ENCODE assay signal across 1 cellular context in the genomic region with DNA sequence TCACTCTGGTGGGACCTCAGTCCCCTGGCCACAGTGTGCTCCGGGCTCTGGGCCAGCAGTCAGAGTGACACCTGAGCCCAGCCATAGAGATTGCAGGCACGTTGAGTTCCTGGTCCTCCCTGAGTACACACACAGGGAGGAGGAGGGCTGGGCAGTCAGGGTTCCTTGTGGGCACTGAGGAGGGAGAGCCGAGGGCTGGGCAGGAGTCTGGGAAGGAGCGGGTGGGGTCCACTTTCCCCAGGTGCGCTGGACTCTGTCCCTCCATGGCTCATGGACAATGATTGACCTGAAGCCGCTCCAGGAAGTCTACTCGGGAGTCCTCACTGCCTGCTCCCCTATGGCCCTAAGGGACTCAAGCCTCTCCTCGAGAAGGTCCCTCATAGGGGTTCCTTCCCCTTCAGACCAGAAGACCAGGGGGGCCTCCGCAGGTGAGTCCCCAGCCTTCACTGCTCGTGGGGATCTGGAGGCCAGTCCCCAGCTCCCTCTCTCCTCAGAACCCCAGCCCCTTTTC.
A peak's percentile ranks its signal among the peaks of the same experiment; 100 is the strongest.
TF ChIP-seq lines count a peak whose summit lies in the region.

No MANE protein-coding gene starts in this region.

TF ChIP-seq in HepG2, 621 proteins besides CTCF, POLR2A, EP300 and RAD21 (continued from another document and continues in another):
- TF ChIP-seq, protein P1, sequence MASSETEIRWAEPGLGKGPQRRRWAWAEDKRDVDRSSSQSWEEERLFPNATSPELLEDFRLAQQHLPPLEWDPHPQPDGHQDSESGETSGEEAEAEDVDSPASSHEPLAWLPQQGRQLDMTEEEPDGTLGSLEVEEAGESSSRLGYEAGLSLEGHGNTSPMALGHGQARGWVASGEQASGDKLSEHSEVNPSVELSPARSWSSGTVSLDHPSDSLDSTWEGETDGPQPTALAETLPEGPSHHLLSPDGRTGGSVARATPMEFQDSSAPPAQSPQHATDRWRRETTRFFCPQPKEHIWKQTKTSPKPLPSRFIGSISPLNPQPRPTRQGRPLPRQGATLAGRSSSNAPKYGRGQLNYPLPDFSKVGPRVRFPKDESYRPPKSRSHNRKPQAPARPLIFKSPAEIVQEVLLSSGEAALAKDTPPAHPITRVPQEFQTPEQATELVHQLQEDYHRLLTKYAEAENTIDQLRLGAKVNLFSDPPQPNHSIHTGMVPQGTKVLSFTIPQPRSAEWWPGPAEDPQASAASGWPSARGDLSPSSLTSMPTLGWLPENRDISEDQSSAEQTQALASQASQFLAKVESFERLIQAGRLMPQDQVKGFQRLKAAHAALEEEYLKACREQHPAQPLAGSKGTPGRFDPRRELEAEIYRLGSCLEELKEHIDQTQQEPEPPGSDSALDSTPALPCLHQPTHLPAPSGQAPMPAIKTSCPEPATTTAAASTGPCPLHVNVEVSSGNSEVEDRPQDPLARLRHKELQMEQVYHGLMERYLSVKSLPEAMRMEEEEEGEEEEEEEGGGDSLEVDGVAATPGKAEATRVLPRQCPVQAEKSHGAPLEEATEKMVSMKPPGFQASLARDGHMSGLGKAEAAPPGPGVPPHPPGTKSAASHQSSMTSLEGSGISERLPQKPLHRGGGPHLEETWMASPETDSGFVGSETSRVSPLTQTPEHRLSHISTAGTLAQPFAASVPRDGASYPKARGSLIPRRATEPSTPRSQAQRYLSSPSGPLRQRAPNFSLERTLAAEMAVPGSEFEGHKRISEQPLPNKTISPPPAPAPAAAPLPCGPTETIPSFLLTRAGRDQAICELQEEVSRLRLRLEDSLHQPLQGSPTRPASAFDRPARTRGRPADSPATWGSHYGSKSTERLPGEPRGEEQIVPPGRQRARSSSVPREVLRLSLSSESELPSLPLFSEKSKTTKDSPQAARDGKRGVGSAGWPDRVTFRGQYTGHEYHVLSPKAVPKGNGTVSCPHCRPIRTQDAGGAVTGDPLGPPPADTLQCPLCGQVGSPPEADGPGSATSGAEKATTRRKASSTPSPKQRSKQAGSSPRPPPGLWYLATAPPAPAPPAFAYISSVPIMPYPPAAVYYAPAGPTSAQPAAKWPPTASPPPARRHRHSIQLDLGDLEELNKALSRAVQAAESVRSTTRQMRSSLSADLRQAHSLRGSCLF (CRISPR knock-in tag; IDR thresholded peaks at IDR 0.05; ENCODE audit: borderline replicate concordance) = no peak
- TF ChIP-seq ZSCAN9 (CRISPR knock-in tag; IDR thresholded peaks at IDR 0.05; ENCODE audit: borderline replicate concordance) = peak; percentile 73; the same call in 1 of the 2 replicates
- TF ChIP-seq ZNF20 (CRISPR knock-in tag; IDR thresholded peaks at IDR 0.05) = no peak
- TF ChIP-seq, protein P2, sequence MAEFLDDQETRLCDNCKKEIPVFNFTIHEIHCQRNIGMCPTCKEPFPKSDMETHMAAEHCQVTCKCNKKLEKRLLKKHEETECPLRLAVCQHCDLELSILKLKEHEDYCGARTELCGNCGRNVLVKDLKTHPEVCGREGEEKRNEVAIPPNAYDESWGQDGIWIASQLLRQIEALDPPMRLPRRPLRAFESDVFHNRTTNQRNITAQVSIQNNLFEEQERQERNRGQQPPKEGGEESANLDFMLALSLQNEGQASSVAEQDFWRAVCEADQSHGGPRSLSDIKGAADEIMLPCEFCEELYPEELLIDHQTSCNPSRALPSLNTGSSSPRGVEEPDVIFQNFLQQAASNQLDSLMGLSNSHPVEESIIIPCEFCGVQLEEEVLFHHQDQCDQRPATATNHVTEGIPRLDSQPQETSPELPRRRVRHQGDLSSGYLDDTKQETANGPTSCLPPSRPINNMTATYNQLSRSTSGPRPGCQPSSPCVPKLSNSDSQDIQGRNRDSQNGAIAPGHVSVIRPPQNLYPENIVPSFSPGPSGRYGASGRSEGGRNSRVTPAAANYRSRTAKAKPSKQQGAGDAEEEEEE (CRISPR knock-in tag; IDR thresholded peaks at IDR 0.05; ENCODE audit: borderline replicate concordance) = no peak
- TF ChIP-seq, protein P3, sequence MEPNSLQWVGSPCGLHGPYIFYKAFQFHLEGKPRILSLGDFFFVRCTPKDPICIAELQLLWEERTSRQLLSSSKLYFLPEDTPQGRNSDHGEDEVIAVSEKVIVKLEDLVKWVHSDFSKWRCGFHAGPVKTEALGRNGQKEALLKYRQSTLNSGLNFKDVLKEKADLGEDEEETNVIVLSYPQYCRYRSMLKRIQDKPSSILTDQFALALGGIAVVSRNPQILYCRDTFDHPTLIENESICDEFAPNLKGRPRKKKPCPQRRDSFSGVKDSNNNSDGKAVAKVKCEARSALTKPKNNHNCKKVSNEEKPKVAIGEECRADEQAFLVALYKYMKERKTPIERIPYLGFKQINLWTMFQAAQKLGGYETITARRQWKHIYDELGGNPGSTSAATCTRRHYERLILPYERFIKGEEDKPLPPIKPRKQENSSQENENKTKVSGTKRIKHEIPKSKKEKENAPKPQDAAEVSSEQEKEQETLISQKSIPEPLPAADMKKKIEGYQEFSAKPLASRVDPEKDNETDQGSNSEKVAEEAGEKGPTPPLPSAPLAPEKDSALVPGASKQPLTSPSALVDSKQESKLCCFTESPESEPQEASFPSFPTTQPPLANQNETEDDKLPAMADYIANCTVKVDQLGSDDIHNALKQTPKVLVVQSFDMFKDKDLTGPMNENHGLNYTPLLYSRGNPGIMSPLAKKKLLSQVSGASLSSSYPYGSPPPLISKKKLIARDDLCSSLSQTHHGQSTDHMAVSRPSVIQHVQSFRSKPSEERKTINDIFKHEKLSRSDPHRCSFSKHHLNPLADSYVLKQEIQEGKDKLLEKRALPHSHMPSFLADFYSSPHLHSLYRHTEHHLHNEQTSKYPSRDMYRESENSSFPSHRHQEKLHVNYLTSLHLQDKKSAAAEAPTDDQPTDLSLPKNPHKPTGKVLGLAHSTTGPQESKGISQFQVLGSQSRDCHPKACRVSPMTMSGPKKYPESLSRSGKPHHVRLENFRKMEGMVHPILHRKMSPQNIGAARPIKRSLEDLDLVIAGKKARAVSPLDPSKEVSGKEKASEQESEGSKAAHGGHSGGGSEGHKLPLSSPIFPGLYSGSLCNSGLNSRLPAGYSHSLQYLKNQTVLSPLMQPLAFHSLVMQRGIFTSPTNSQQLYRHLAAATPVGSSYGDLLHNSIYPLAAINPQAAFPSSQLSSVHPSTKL (CRISPR knock-in tag; IDR thresholded peaks at IDR 0.05) = 0 out of 2 replicates have a peak, but pooled peaks have one; percentile 35
- TF ChIP-seq, protein P4, sequence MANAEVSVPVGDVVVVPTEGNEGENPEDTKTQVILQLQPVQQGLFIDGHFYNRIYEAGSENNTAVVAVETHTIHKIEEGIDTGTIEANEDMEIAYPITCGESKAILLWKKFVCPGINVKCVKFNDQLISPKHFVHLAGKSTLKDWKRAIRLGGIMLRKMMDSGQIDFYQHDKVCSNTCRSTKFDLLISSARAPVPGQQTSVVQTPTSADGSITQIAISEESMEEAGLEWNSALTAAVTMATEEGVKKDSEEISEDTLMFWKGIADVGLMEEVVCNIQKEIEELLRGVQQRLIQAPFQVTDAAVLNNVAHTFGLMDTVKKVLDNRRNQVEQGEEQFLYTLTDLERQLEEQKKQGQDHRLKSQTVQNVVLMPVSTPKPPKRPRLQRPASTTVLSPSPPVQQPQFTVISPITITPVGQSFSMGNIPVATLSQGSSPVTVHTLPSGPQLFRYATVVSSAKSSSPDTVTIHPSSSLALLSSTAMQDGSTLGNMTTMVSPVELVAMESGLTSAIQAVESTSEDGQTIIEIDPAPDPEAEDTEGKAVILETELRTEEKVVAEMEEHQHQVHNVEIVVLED (CRISPR knock-in tag; IDR thresholded peaks at IDR 0.05; ENCODE audit: borderline replicate concordance) = no peak
- TF ChIP-seq, protein P5, sequence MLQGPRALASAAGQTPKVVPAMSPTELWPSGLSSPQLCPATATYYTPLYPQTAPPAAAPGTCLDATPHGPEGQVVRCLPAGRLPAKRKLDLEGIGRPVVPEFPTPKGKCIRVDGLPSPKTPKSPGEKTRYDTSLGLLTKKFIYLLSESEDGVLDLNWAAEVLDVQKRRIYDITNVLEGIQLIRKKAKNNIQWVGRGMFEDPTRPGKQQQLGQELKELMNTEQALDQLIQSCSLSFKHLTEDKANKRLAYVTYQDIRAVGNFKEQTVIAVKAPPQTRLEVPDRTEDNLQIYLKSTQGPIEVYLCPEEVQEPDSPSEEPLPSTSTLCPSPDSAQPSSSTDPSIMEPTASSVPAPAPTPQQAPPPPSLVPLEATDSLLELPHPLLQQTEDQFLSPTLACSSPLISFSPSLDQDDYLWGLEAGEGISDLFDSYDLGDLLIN (CRISPR knock-in tag; IDR thresholded peaks at IDR 0.05; ENCODE audit: borderline replicate concordance) = no peak
- TF ChIP-seq, protein P6, sequence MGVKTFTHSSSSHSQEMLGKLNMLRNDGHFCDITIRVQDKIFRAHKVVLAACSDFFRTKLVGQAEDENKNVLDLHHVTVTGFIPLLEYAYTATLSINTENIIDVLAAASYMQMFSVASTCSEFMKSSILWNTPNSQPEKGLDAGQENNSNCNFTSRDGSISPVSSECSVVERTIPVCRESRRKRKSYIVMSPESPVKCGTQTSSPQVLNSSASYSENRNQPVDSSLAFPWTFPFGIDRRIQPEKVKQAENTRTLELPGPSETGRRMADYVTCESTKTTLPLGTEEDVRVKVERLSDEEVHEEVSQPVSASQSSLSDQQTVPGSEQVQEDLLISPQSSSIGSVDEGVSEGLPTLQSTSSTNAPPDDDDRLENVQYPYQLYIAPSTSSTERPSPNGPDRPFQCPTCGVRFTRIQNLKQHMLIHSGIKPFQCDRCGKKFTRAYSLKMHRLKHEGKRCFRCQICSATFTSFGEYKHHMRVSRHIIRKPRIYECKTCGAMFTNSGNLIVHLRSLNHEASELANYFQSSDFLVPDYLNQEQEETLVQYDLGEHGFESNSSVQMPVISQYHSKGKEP (CRISPR knock-in tag; IDR thresholded peaks at IDR 0.05) = no peak
- TF ChIP-seq ZSCAN20 (CRISPR knock-in tag; IDR thresholded peaks at IDR 0.05; ENCODE audit: borderline replicate concordance) = no peak
- TF ChIP-seq, protein P7, sequence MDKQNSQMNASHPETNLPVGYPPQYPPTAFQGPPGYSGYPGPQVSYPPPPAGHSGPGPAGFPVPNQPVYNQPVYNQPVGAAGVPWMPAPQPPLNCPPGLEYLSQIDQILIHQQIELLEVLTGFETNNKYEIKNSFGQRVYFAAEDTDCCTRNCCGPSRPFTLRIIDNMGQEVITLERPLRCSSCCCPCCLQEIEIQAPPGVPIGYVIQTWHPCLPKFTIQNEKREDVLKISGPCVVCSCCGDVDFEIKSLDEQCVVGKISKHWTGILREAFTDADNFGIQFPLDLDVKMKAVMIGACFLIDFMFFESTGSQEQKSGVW (CRISPR knock-in tag; IDR thresholded peaks at IDR 0.05; ENCODE audit: borderline replicate concordance) = no peak
- no peak for TF ChIP-seq ZNF749 (CRISPR knock-in tag; IDR thresholded peaks at IDR 0.05; ENCODE audit: borderline replicate concordance)
- peak; percentile 32; the same call in 1 of the 2 replicates for TF ChIP-seq ZKSCAN8 (CRISPR knock-in tag; IDR thresholded peaks at IDR 0.05; ENCODE audit: borderline replicate concordance)
- no peak for TF ChIP-seq TOPORS (CRISPR knock-in tag; IDR thresholded peaks at IDR 0.05)
- no peak for TF ChIP-seq ATM (IDR thresholded peaks at IDR 0.05; ENCODE audit: borderline replicate concordance)
- TF ChIP-seq ZNF329 (CRISPR knock-in tag; IDR thresholded peaks at IDR 0.05; ENCODE audit: low read depth) = no peak
- no peak for TF ChIP-seq ZNF878 (CRISPR knock-in tag; IDR thresholded peaks at IDR 0.05)
- TF ChIP-seq, protein P8, sequence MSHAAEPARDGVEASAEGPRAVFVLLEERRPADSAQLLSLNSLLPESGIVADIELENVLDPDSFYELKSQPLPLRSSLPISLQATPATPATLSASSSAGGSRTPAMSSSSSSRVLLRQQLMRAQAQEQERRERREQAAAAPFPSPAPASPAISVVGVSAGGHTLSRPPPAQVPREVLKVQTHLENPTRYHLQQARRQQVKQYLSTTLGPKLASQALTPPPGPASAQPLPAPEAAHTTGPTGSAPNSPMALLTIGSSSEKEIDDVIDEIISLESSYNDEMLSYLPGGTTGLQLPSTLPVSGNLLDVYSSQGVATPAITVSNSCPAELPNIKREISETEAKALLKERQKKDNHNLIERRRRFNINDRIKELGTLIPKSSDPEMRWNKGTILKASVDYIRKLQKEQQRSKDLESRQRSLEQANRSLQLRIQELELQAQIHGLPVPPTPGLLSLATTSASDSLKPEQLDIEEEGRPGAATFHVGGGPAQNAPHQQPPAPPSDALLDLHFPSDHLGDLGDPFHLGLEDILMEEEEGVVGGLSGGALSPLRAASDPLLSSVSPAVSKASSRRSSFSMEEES (CRISPR knock-in tag; IDR thresholded peaks at IDR 0.05) = 0 out of 2 replicates have a peak, but pooled peaks have one; percentile 45
- TF ChIP-seq ZNF138 (CRISPR knock-in tag; IDR thresholded peaks at IDR 0.05; ENCODE audit: low read depth) = no peak
- no peak for TF ChIP-seq FOSL1 (CRISPR knock-in tag; IDR thresholded peaks at IDR 0.05; ENCODE audit: borderline replicate concordance)
- TF ChIP-seq, protein P9, sequence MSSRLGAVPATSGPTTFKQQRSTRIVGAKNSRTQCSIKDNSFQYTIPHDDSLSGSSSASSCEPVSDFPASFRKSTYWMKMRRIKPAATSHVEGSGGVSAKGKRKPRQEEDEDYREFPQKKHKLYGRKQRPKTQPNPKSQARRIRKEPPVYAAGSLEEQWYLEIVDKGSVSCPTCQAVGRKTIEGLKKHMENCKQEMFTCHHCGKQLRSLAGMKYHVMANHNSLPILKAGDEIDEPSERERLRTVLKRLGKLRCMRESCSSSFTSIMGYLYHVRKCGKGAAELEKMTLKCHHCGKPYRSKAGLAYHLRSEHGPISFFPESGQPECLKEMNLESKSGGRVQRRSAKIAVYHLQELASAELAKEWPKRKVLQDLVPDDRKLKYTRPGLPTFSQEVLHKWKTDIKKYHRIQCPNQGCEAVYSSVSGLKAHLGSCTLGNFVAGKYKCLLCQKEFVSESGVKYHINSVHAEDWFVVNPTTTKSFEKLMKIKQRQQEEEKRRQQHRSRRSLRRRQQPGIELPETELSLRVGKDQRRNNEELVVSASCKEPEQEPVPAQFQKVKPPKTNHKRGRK (CRISPR knock-in tag; IDR thresholded peaks at IDR 0.05) = no peak
- peak; percentile 89; the same call in 1 of the 2 replicates for TF ChIP-seq ZNF556 (CRISPR knock-in tag; IDR thresholded peaks at IDR 0.05; ENCODE audit: borderline replicate concordance)
- TF ChIP-seq SNAPC2 (CRISPR knock-in tag; IDR thresholded peaks at IDR 0.05) = no peak
- TF ChIP-seq ELF1 (CRISPR knock-in tag; IDR thresholded peaks at IDR 0.05) = peak; percentile 74
- no peak; the same call in 1 of the 2 replicates for TF ChIP-seq ZNF891 (CRISPR knock-in tag; IDR thresholded peaks at IDR 0.05)
- TF ChIP-seq ZNF292 (CRISPR knock-in tag; IDR thresholded peaks at IDR 0.05; ENCODE audit: borderline replicate concordance, low read depth) = no peak; the same call in 1 of the 2 replicates
- TF ChIP-seq FOXP1 (IDR thresholded peaks at IDR 0.05) = no peak
- TF ChIP-seq FOXP1 (CRISPR knock-in tag; IDR thresholded peaks at IDR 0.05) = no peak
- TF ChIP-seq ZNF546 (CRISPR knock-in tag; conservative IDR thresholded peaks at IDR 0.05) = no peak
- no peak for TF ChIP-seq ZEB1 (IDR thresholded peaks at IDR 0.05; ENCODE audit: insufficient replicate concordance, low read depth)
- no peak for TF ChIP-seq ZNF235 (CRISPR knock-in tag; IDR thresholded peaks at IDR 0.05; ENCODE audit: borderline replicate concordance)
- TF ChIP-seq DNMT3B (CRISPR knock-in tag; conservative IDR thresholded peaks at IDR 0.05) = no peak
- TF ChIP-seq, protein P10, sequence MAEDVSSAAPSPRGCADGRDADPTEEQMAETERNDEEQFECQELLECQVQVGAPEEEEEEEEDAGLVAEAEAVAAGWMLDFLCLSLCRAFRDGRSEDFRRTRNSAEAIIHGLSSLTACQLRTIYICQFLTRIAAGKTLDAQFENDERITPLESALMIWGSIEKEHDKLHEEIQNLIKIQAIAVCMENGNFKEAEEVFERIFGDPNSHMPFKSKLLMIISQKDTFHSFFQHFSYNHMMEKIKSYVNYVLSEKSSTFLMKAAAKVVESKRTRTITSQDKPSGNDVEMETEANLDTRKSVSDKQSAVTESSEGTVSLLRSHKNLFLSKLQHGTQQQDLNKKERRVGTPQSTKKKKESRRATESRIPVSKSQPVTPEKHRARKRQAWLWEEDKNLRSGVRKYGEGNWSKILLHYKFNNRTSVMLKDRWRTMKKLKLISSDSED (CRISPR knock-in tag; IDR thresholded peaks at IDR 0.05) = no peak
